In genomic region chr10:4475796-4476195, GRCh38 we compare ENCODE assay signal across 1 cellular context.
TF ChIP-seq lines count a peak whose summit lies in the region.

No MANE protein-coding gene starts in this region.

TF ChIP-seq in GM23338, 12 proteins besides CTCF, POLR2A, EP300 and RAD21 (continued from another document):
- TF ChIP-seq EZH2 (IDR thresholded peaks at IDR 0.05; ENCODE audit: low read depth, unreplicated experiment) (no peak), REST (IDR thresholded peaks at IDR 0.05; ENCODE audit: unreplicated experiment) (no peak), EZH2phosphoT487 (IDR thresholded peaks at IDR 0.05; ENCODE audit: unreplicated experiment) (no peak)
- TF ChIP-seq, protein P1, sequence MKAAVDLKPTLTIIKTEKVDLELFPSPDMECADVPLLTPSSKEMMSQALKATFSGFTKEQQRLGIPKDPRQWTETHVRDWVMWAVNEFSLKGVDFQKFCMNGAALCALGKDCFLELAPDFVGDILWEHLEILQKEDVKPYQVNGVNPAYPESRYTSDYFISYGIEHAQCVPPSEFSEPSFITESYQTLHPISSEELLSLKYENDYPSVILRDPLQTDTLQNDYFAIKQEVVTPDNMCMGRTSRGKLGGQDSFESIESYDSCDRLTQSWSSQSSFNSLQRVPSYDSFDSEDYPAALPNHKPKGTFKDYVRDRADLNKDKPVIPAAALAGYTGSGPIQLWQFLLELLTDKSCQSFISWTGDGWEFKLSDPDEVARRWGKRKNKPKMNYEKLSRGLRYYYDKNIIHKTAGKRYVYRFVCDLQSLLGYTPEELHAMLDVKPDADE (IDR thresholded peaks at IDR 0.05) = no peak
- TF ChIP-seq, protein P2, sequence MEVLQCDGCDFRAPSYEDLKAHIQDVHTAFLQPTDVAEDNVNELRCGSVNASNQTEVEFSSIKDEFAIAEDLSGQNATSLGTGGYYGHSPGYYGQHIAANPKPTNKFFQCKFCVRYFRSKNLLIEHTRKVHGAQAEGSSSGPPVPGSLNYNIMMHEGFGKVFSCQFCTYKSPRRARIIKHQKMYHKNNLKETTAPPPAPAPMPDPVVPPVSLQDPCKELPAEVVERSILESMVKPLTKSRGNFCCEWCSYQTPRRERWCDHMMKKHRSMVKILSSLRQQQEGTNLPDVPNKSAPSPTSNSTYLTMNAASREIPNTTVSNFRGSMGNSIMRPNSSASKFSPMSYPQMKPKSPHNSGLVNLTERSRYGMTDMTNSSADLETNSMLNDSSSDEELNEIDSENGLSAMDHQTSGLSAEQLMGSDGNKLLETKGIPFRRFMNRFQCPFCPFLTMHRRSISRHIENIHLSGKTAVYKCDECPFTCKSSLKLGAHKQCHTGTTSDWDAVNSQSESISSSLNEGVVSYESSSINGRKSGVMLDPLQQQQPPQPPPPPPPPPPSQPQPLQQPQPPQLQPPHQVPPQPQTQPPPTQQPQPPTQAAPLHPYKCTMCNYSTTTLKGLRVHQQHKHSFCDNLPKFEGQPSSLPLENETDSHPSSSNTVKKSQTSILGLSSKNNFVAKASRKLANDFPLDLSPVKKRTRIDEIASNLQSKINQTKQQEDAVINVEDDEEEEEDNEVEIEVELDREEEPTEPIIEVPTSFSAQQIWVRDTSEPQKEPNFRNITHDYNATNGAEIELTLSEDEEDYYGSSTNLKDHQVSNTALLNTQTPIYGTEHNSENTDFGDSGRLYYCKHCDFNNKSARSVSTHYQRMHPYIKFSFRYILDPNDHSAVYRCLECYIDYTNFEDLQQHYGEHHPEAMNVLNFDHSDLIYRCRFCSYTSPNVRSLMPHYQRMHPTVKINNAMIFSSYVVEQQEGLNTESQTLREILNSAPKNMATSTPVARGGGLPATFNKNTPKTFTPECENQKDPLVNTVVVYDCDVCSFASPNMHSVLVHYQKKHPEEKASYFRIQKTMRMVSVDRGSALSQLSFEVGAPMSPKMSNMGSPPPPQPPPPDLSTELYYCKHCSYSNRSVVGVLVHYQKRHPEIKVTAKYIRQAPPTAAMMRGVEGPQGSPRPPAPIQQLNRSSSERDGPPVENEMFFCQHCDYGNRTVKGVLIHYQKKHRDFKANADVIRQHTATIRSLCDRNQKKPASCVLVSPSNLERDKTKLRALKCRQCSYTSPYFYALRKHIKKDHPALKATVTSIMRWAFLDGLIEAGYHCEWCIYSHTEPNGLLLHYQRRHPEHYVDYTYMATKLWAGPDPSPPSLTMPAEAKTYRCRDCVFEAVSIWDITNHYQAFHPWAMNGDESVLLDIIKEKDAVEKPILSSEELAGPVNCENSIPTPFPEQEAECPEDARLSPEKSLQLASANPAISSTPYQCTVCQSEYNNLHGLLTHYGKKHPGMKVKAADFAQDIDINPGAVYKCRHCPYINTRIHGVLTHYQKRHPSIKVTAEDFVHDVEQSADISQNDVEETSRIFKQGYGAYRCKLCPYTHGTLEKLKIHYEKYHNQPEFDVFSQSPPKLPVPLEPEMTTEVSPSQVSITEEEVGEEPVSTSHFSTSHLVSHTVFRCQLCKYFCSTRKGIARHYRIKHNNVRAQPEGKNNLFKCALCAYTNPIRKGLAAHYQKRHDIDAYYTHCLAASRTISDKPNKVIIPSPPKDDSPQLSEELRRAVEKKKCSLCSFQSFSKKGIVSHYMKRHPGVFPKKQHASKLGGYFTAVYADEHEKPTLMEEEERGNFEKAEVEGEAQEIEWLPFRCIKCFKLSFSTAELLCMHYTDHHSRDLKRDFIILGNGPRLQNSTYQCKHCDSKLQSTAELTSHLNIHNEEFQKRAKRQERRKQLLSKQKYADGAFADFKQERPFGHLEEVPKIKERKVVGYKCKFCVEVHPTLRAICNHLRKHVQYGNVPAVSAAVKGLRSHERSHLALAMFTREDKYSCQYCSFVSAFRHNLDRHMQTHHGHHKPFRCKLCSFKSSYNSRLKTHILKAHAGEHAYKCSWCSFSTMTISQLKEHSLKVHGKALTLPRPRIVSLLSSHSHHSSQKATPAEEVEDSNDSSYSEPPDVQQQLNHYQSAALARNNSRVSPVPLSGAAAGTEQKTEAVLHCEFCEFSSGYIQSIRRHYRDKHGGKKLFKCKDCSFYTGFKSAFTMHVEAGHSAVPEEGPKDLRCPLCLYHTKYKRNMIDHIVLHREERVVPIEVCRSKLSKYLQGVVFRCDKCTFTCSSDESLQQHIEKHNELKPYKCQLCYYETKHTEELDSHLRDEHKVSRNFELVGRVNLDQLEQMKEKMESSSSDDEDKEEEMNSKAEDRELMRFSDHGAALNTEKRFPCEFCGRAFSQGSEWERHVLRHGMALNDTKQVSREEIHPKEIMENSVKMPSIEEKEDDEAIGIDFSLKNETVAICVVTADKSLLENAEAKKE (CRISPR knock-in tag; IDR thresholded peaks at IDR 0.05) = no peak
